ENCODE assay signal across 13 cellular contexts in genomic region chr1:8218351-8219092, GRCh38.
A peak's percentile ranks its signal among the peaks of the same experiment; 100 is the strongest.
DNase-seq lines count a peak whose midpoint lies in the region; ATAC-seq and TF ChIP-seq lines count a peak whose summit lies in the region.
"Had no signal": no experiment of that assay in that cellular context is flagged by ENCODE, and none has a peak within 500 bp of the region (broad histone marks: within the 10 kb centered on the region; RNA-seq: fewer than 3 reads in every experiment).

No MANE protein-coding gene starts in this region.

- ATAC-seq in gastroesophageal sphincter (peak; percentile 52), upper lobe of right lung (peak; percentile 72), HG03378 (IDR thresholded peaks at IDR 0.05; ENCODE audit: unreplicated experiment) (no peak), GM19463 (IDR thresholded peaks at IDR 0.05; ENCODE audit: unreplicated experiment) (no peak)
- ATAC-seq: T-helper 17 cell had no signal

- TF ChIP-seq CTCF in MCF 10A (IDR thresholded peaks at IDR 0.05; ENCODE audit: unreplicated experiment): no peak
- TF ChIP-seq CTCF in breast epithelium (IDR thresholded peaks at IDR 0.05): no peak
- no peak for TF ChIP-seq CTCF in gastroesophageal sphincter (IDR thresholded peaks at IDR 0.05)
- no peak for TF ChIP-seq CTCF in upper lobe of right lung (IDR thresholded peaks at IDR 0.05)

- 82 to 84% methylated on average over 3 to 5 of the region's 10 CpGs for WGBS in gastroesophageal sphincter (ENCODE audit: low coverage in 1 of 2), 2 donors

- H3K27ac ChIP-seq in breast epithelium (peak overlapping the region in 1 of 2 donors; percentile 30), gastroesophageal sphincter (peak overlapping the region in 2 of 4 donors; percentile 81 to 87), upper lobe of right lung (no peak overlapping the region)

- intact Hi-C loops in MCF 10A (cut with micrococcal nuclease): no loop called here
- intact Hi-C loops in breast epithelium (cut with DNase I; ENCODE audit: low total_unique reads): no loop called here
- intact Hi-C loops in upper lobe of right lung (cut with DNase I): no loop called here

- TF ChIP-seq POLR2A in breast epithelium (IDR thresholded peaks at IDR 0.05): no peak
- no peak for TF ChIP-seq POLR2A in gastroesophageal sphincter (IDR thresholded peaks at IDR 0.05)

- no peaks in the 10 kb centered on the region for H3K27me3 Mint-ChIP-seq in MCF 10A (ENCODE audit: insufficient read depth, unreplicated experiment)

- H3K36me3 ChIP-seq in breast epithelium: no peaks in the 10 kb centered on the region
- no peaks in the 10 kb centered on the region for H3K36me3 ChIP-seq in gastroesophageal sphincter
- H3K36me3 ChIP-seq in upper lobe of right lung: no peaks in the 10 kb centered on the region
- H3K36me3 ChIP-seq: brain microvascular endothelial cell, thyroid gland had no signal

- peak; percentile 83 for DNase-seq in MCF 10A (ENCODE audit: unreplicated experiment)
- no peak for DNase-seq in breast epithelium (ENCODE audit: low spot score in 2 of 2)
- DNase-seq in SKM-1 treated with dmso at 0.1 percent for 144 hours (lab: John Stamatoyannopoulos, UW; ENCODE audit: unreplicated experiment): peak; percentile 86
- no peak for DNase-seq in upper lobe of right lung
- DNase-seq in activated effector memory CD4-positive, alpha-beta T cell treated with anti-CD3 and anti-CD28 coated beads, Interleukin-2, amount 50 U/mL, for 16 hours: no peak
- DNase-seq: brain microvascular endothelial cell, NCI-H2107, T-helper 17 cell, thyroid gland had no signal

- H3K9me3 ChIP-seq in breast epithelium: no peaks in the 10 kb centered on the region
- no peaks in the 10 kb centered on the region for H3K9me3 ChIP-seq in gastroesophageal sphincter
- H3K9me3 ChIP-seq in upper lobe of right lung: no peaks in the 10 kb centered on the region
- H3K9me3 ChIP-seq: thyroid gland had no signal

- no peak for TF ChIP-seq EP300 in gastroesophageal sphincter (IDR thresholded peaks at IDR 0.05)

- CTCF ChIA-PET in MCF 10A (lab: Yijun Ruan, JAX): interaction anchor here (0.6 kb wide), 1 partner anchor 515 kb away, joined by 3 read pairs; no protein-coding TSS in a partner anchor

- H3K27me3 ChIP-seq in breast epithelium (no peaks in the 10 kb centered on the region), gastroesophageal sphincter (no peaks in the 10 kb centered on the region), upper lobe of right lung (no peaks in the 10 kb centered on the region)
- H3K27me3 ChIP-seq: brain microvascular endothelial cell, thyroid gland had no signal

- no peak overlapping the region for H3K4me3 ChIP-seq in breast epithelium
- no peak overlapping the region for H3K4me3 ChIP-seq in gastroesophageal sphincter
- H3K4me3 ChIP-seq in upper lobe of right lung: no peak overlapping the region

- peaks cover 20% of the 10 kb centered on the region for H3K4me1 Mint-ChIP-seq in MCF 10A (ENCODE audit: insufficient read depth, unreplicated experiment)

- no TSS peak for BruUV-seq in MCF 10A (replicated peaks; lab: Mats Ljungman, UMichigan)

- H3K9me3 Mint-ChIP-seq in MCF 10A (ENCODE audit: unreplicated experiment): no peaks in the 10 kb centered on the region
- H3K9me3 Mint-ChIP-seq: memory B cell had no signal

- peaks cover 6 to 7% of the 10 kb centered on the region in 2 donors for H3K4me1 ChIP-seq in breast epithelium
- peaks cover 0 to 48% (median 26%) of the 10 kb centered on the region in 3 donors for H3K4me1 ChIP-seq in gastroesophageal sphincter
- H3K4me1 ChIP-seq in upper lobe of right lung: peaks cover 18% of the 10 kb centered on the region

- no peaks in the 10 kb centered on the region for H3K36me3 Mint-ChIP-seq in MCF 10A (ENCODE audit: insufficient read depth, unreplicated experiment)
- H3K36me3 Mint-ChIP-seq: memory B cell had no signal

- POLR2A ChIA-PET in MCF 10A (lab: Yijun Ruan, JAX): interaction anchor here (0.6 to 2.8 kb wide), 13 partner anchors 12 to 656 kb away, joined by 3 to 16 read pairs (median 3); no protein-coding TSS in a partner anchor

- H3K4me3 Mint-ChIP-seq in MCF 10A (ENCODE audit: unreplicated experiment): no peak overlapping the region

- no peak overlapping the region for H3K27ac Mint-ChIP-seq in MCF 10A (ENCODE audit: low read depth, unreplicated experiment)
- H3K27ac Mint-ChIP-seq: memory B cell, T-helper 17 cell had no signal

Comparison
In these comparisons a context has a peak if more than half of its experiments do, and no peak if none do; other contexts are left out.
1. DNase-seq: peak in MCF 10A (single experiment) and SKM-1 treated with dmso at 0.1 percent for 144 hours (single experiment); none in breast epithelium (0 of 2), upper lobe of right lung (single experiment) and activated effector memory CD4-positive, alpha-beta T cell treated with anti-CD3 and anti-CD28 coated beads, Interleukin-2, amount 50 U/mL, for 16 hours (single experiment).
2. ATAC-seq: peak in gastroesophageal sphincter (single experiment) and upper lobe of right lung (single experiment); none in HG03378 (single experiment) and GM19463 (single experiment).